ENCODE assay signal across 9 cellular contexts in genomic region chrX:154714925-154715324, GRCh38. TPM values are rescaled to one million over a fixed set of nuclear protein-coding genes. Genes with fewer than 3 reads are reported as not detected.
DNase-seq lines count a peak whose midpoint lies in the region; ATAC-seq, FAIRE-seq and TF ChIP-seq lines count a peak whose summit lies in the region.
"Had no signal": no experiment of that assay in that cellular context is flagged by ENCODE, and none has a peak within 500 bp of the region (broad histone marks: within the 10 kb centered on the region; RNA-seq: fewer than 3 reads in every experiment).

No MANE protein-coding gene starts in this region.

- no peaks in the 10 kb centered on the region for H3K4me1 ChIP-seq in smooth muscle cell (ENCODE audit: low read depth)

- ATAC-seq in left ventricle myocardium superior, result peak; percentile 72
- ATAC-seq in HG03571 (IDR thresholded peaks at IDR 0.05; ENCODE audit: unreplicated experiment), result no peak

- TF ChIP-seq CTCF in smooth muscle cell (IDR thresholded peaks at IDR 0.05; ENCODE audit: borderline replicate concordance, insufficient read depth, poor library complexity, severe bottlenecking), result peak; percentile 61

- H4K20me1 ChIP-seq in smooth muscle cell (ENCODE audit: low read depth), result no peaks in the 10 kb centered on the region

- WGBS in smooth muscle cell (ENCODE audit: low lambda C conversion rate), result 19% methylated on average over 2 of the region's 2 CpGs

- no peak for TF ChIP-seq POLR2A in H54 (IDR thresholded peaks at IDR 0.05; ENCODE audit: low read depth, low read length)

- intact Hi-C loops in left ventricle myocardium superior (cut with micrococcal nuclease), result no loop called here

- no peak overlapping the region for H2AFZ ChIP-seq in smooth muscle cell (ENCODE audit: low read depth)

- H3K4me2 ChIP-seq in smooth muscle cell, result no peak overlapping the region

- peak; percentile 32 for DNase-seq in NCI-H1436 (lab: John Stamatoyannopoulos, UW)
- DNase-seq in NCI-H1436 treated with DMSO at 0.1 percent for 48 hours (lab: John Stamatoyannopoulos, UW), result no peak
- DNase-seq in H54 (ENCODE audit: insufficient read length, low spot score), result no peak
- DNase-seq in NCI-H460 (ENCODE audit: extremely low read depth, low read depth), result peak; percentile 54
- peak; percentile 36 for DNase-seq in activated gamma-delta T cell treated with anti-CD3 and anti-CD28 coated beads, Interleukin-2, amount 50 U/mL, for 16 hours (ENCODE audit: low read depth)
- DNase-seq in left ventricle myocardium superior, result no peak
- no peak for DNase-seq in smooth muscle cell (lab: John Stamatoyannopoulos, UW; ENCODE audit: unreplicated experiment)

- FAIRE-seq in H54 (lab: Jason Lieb, UNC), result peak; percentile 61

- H3K27ac ChIP-seq in smooth muscle cell (ENCODE audit: low read depth), result no peak overlapping the region
- H3K27ac ChIP-seq: BLaER1 treated with 17β-estradiol and CSF1 and Interleukin-3, amounts not matched to agents 10 nM and 100 nM had no signal

- no peaks in the 10 kb centered on the region for H3K27me3 ChIP-seq in smooth muscle cell (ENCODE audit: low read depth)

- H3K9me3 ChIP-seq in smooth muscle cell (replicated peaks; ENCODE audit: low read depth), result no peaks in the 10 kb centered on the region

- H3K9ac ChIP-seq in smooth muscle cell (ENCODE audit: low read depth), result no peak overlapping the region
- H3K9ac ChIP-seq: BLaER1 treated with 17β-estradiol and CSF1 and Interleukin-3, amounts not matched to agents 10 nM and 100 nM had no signal

- H3K36me3 ChIP-seq in smooth muscle cell (ENCODE audit: low read depth), result no peaks in the 10 kb centered on the region

- no peak overlapping the region for H3K4me3 ChIP-seq in smooth muscle cell
- H3K4me3 ChIP-seq: BLaER1 treated with 17β-estradiol and CSF1 and Interleukin-3, amounts not matched to agents 10 nM and 100 nM had no signal

- H3K79me2 ChIP-seq in smooth muscle cell (ENCODE audit: low read depth), result no peaks in the 10 kb centered on the region

- no peaks in the 10 kb centered on the region for H3F3A ChIP-seq in smooth muscle cell (ENCODE audit: low read depth)

RNA-seq across cellular contexts. Expression of gene GAB3, which starts 36.0 kb away (rescaled TPM):
- 0.20 and 0.89 TPM in 2 replicates for total RNA-seq in NCI-H460 (2014; rRNA removed; shearing (Covaris generic))
- polyA plus RNA-seq in NCI-H460 (2014; cell fraction: nucleus; rRNA removed), result 0.44 and 0.48 TPM in 2 replicates
- total RNA-seq in left ventricle myocardium superior (14.1 TPM), smooth muscle cell (0.63 and 0.72 TPM in 2 replicates)
- polyA plus RNA-seq in smooth muscle cell, result 0.39 and 0.80 TPM in 2 replicates

RNA-seq across cellular contexts. Expression of gene DKC1, which starts 47.7 kb away (rescaled TPM):
- 140 and 153 TPM in 2 replicates for total RNA-seq in NCI-H460 (2014; rRNA removed; shearing (Covaris generic))
- 170 and 211 TPM in 2 replicates for polyA plus RNA-seq in NCI-H460 (2014; cell fraction: nucleus; rRNA removed)
- total RNA-seq in left ventricle myocardium superior (24.1 TPM), smooth muscle cell (18.7 and 23.4 TPM in 2 replicates)
- 31.2 and 35.1 TPM in 2 replicates for polyA plus RNA-seq in smooth muscle cell

Comparison
In these comparisons a context has a peak if more than half of its experiments do, and no peak if none do; other contexts are left out.
1. DNase-seq: peak in NCI-H1436 (single experiment), NCI-H460 (single experiment) and activated gamma-delta T cell treated with anti-CD3 and anti-CD28 coated beads, Interleukin-2, amount 50 U/mL, for 16 hours (single experiment); none in NCI-H1436 treated with DMSO at 0.1 percent for 48 hours (single experiment), H54 (single experiment), left ventricle myocardium superior (single experiment) and smooth muscle cell (single experiment).